In the genomic region with DNA sequence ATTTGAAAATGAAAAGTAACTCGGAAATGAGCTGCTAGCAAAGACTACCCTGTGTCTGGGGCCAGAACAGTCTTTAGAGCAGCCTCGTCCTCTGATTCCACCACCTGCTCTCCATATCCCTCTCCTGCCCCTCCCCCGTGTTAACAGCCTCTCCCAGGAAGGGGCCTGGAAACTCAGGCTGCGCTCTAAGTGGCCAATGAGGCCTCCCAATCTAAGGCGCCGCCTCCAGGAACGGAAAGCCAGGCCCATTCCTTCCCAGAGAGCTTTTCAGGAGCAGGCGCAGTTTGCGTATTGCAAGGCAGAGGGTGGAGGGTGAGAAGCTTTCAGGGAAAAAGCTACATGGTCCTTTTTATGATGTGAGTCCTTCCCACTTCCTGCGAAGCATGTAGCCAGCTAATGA, we compare ENCODE assay signal across 22 cellular contexts. TPM values are rescaled to one million over a fixed set of nuclear protein-coding genes. Genes with fewer than 3 reads are reported as not detected.
A peak's percentile ranks its signal among the peaks of the same experiment; 100 is the strongest.
DNase-seq lines count a peak whose midpoint lies in the region; ATAC-seq and TF ChIP-seq lines count a peak whose summit lies in the region.
"Had no signal": no experiment of that assay in that cellular context is flagged by ENCODE, and none has a peak within 500 bp of the region (broad histone marks: within the 10 kb centered on the region; RNA-seq: fewer than 3 reads in every experiment).

No MANE protein-coding gene starts in this region.

- H3K27ac ChIP-seq in left lung: no peak overlapping the region
- no peak overlapping the region for H3K27ac ChIP-seq in foreskin keratinocyte
- H3K27ac ChIP-seq: esophagus squamous epithelium, KMS-11, pancreas had no signal

- no peaks in the 10 kb centered on the region for H3K27me3 ChIP-seq in left lung
- H3K27me3 ChIP-seq in foreskin keratinocyte: no peaks in the 10 kb centered on the region
- H3K27me3 ChIP-seq: esophagus squamous epithelium, pancreas had no signal

- no peaks in the 10 kb centered on the region for H3K36me3 ChIP-seq in left lung
- H3K36me3 ChIP-seq: esophagus squamous epithelium, pancreas had no signal

- intact Hi-C loops in left lung (cut with DNase I): no loop called here

- H3K4me1 ChIP-seq in left lung (no peaks in the 10 kb centered on the region), foreskin keratinocyte (no peaks in the 10 kb centered on the region)
- H3K4me1 ChIP-seq: esophagus squamous epithelium, pancreas had no signal

- DNase-seq in ELF-1 (ENCODE audit: low read depth, low spot score): peak; percentile 92
- peak; percentile 74 for DNase-seq in NCI-H510A (lab: John Stamatoyannopoulos, UW)
- DNase-seq in ecto neural progenitor cell (ENCODE audit: low spot score): peak; percentile 58
- no peak for DNase-seq in left lung
- no peak for DNase-seq in foreskin keratinocyte
- DNase-seq in NCI-H526 treated with DMSO at 0.1 percent for 48 hours (lab: John Stamatoyannopoulos, UW): no peak
- no peak for DNase-seq in activated CD4-positive, CD25-positive, alpha-beta regulatory T cell treated with anti-CD3 and anti-CD28 coated beads, Interleukin-2, amount 50 U/mL, for 72 hours
- DNase-seq: activated CD8-positive, alpha-beta T cell treated with anti-CD3 and anti-CD28 coated beads, Interleukin-2, amount 10 ng/mL, durations not matched to agents 7 days and 5 days; activated naive CD4-positive, alpha-beta T cell treated with Interleukin-2 at 50 U/mL for 16 hours; activated T-cell treated with anti-CD3 and anti-CD28 coated beads, Interleukin-2, amount 50 U/mL, for 24 hours; AML-193; effector CD4-positive, alpha-beta T cell; EL; esophagus squamous epithelium; NCI-H2171 treated with DMSO at 0.1 percent for 48 hours; pancreas; Right ventricle myocardium superior; stimulated activated naive B cell treated with anti-CD40 and anti-IgM and Interleukin-4, amounts not matched to agents 10 μg/mL and 1 μg/mL and 100 μg/mL, for 72 hours; T-helper 1 cell had no signal

- no peak overlapping the region for H3K4me3 ChIP-seq in left lung
- H3K4me3 ChIP-seq: esophagus squamous epithelium, pancreas had no signal

- TF ChIP-seq CTCF in left lung (IDR thresholded peaks at IDR 0.05): no peak
- no peak for TF ChIP-seq CTCF in foreskin keratinocyte (conservative IDR thresholded peaks at IDR 0.05)

- H3K9me3 ChIP-seq in left lung: no peaks in the 10 kb centered on the region
- H3K9me3 ChIP-seq: esophagus squamous epithelium, pancreas had no signal

- peak; percentile 48 for ATAC-seq in left lung
- ATAC-seq in foreskin keratinocyte: no peak
- ATAC-seq: activated CD8-positive, alpha-beta T cell treated with anti-CD3 and anti-CD28 coated beads, Interleukin-2, amount 10 ng/mL, durations not matched to agents 7 days and 5 days; pancreas; sciatic nerve; stimulated activated naive B cell treated with anti-CD40 and anti-IgM and Interleukin-4, amounts not matched to agents 10 μg/mL and 1 μg/mL and 100 μg/mL, for 72 hours had no signal

RNA-seq across cellular contexts. Expression of gene RS1, which starts 31.2 kb away (rescaled TPM):
- total RNA-seq in left lung (1 to 10 TPM; 3.8 to 5.2 TPM), foreskin keratinocyte (not detected in 2 replicates)
- polyA plus RNA-seq in foreskin keratinocyte: not detected in 2 replicates
- total RNA-seq: activated CD8-positive, alpha-beta T cell treated with anti-CD3 and anti-CD28 coated beads, Interleukin-2, amount 10 ng/mL, durations not matched to agents 7 days and 5 days; esophagus squamous epithelium; kidney epithelial cell; pancreas; Right ventricle myocardium superior; sciatic nerve had no signal
- polyA plus RNA-seq: pancreas had no signal

Comparison
In these comparisons a context has a peak if more than half of its experiments do, and no peak if none do; other contexts are left out.
1. DNase-seq: peak in ELF-1 (single experiment), NCI-H510A (single experiment) and ecto neural progenitor cell (single experiment); none in left lung (0 of 2), foreskin keratinocyte (0 of 2), NCI-H526 treated with DMSO at 0.1 percent for 48 hours (single experiment) and activated CD4-positive, CD25-positive, alpha-beta regulatory T cell treated with anti-CD3 and anti-CD28 coated beads, Interleukin-2, amount 50 U/mL, for 72 hours (single experiment).